8 cellular contexts compared by ENCODE assay signal in the genomic region with DNA sequence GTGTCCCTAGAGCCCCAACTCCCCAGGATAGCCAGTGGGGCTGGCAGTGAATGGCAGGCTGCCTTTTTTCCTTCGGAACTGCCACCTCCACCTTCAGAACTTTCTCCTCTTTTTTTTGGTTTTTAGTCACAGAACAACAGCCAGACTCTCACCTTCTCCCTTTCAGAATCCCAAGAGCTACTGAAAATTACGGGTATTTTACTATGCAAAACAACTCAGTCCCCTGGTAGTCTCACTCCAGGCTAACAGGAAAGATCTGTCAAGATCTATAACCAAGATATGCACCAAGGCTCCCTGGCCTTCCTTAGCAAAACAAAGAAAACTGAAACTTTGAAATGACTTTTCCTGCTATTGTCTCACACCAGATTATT. TPM values are rescaled to one million over a fixed set of nuclear protein-coding genes. Genes with fewer than 3 reads are reported as not detected.
DNase-seq lines count a peak whose midpoint lies in the region; ATAC-seq and TF ChIP-seq lines count a peak whose summit lies in the region.

No MANE protein-coding gene starts in this region.

- H3K79me1 ChIP-seq in mesendoderm (ENCODE audit: low read length), result peaks cover 3% of the 10 kb centered on the region

- peak; percentile 44 for ATAC-seq in GM21723 (IDR thresholded peaks at IDR 0.05; ENCODE audit: unreplicated experiment)
- peak; percentile 4; the same call in 1 of the 2 replicates for ATAC-seq in WTC11
- ATAC-seq in GM21717 (IDR thresholded peaks at IDR 0.05; ENCODE audit: unreplicated experiment), result no peak

- peak overlapping the region; percentile 75 for H2BK120ac ChIP-seq in mesendoderm (ENCODE audit: low read depth, low read length)

- no peaks in the 10 kb centered on the region for H3K79me2 ChIP-seq in mesendoderm (ENCODE audit: control insufficient read depth, insufficient read depth, low read length)

- H3K9me3 ChIP-seq in A673 (ENCODE audit: low read depth, low read length, poor library complexity, severe bottlenecking), result no peaks in the 10 kb centered on the region

- H3K4me2 ChIP-seq in mesendoderm (ENCODE audit: low read length), result peak overlapping the region; percentile 17

- H3K36me3 Mint-ChIP-seq in WTC11, result peaks cover 31% of the 10 kb centered on the region

- no peak for DNase-seq in A673 (ENCODE audit: low spot score)
- DNase-seq in WTC11 (ENCODE audit: low spot score), result no peak
- no peak for DNase-seq in mesendoderm
- no peak for DNase-seq in GM20000 (ENCODE audit: low spot score)
- DNase-seq in NCI-H1694 treated with DMSO at 0.1 percent for 48 hours (lab: John Stamatoyannopoulos, UW), result no peak
- DNase-seq in occipital lobe (lab: John Stamatoyannopoulos, UW), result no peak

- peak overlapping the region; percentile 82 for H3K27ac ChIP-seq in A673 (ENCODE audit: low read depth, low read length, poor library complexity, severe bottlenecking)
- H3K27ac ChIP-seq in mesendoderm (ENCODE audit: low read depth, low read length), result peak overlapping the region; percentile 94

- peak overlapping the region; percentile 59 for H3K9ac ChIP-seq in mesendoderm (ENCODE audit: low read length)

- no peak overlapping the region for H3K23ac ChIP-seq in mesendoderm (ENCODE audit: low read length)

- BruUV-seq in A673 (replicated peaks; lab: Mats Ljungman, UMichigan), result no TSS peak

- no CpG with 5 or more reads among the region's 2 CpGs for WGBS in mesendoderm (ENCODE audit: extremely low coverage, insufficient coverage, low lambda C conversion rate)

- peak overlapping the region; percentile 84 for H3K4ac ChIP-seq in mesendoderm (ENCODE audit: low read depth, low read length)

- H2BK15ac ChIP-seq in mesendoderm (replicated peaks; ENCODE audit: low read depth), result no peak overlapping the region

- H3K27ac Mint-ChIP-seq in WTC11, result peak overlapping the region; percentile 98

- no peaks in the 10 kb centered on the region for H3K27me3 Mint-ChIP-seq in WTC11 (ENCODE audit: low read depth)

- H3K4me1 ChIP-seq in A673 (ENCODE audit: insufficient read depth, low read length, poor library complexity, severe bottlenecking) (peaks cover 28% of the 10 kb centered on the region), mesendoderm (ENCODE audit: control insufficient read depth, low read depth, low read length) (peaks cover 34% of the 10 kb centered on the region)

- peak overlapping the region; percentile 95 for H2BK5ac ChIP-seq in mesendoderm (ENCODE audit: low read length)

- no peak overlapping the region for H4K5ac ChIP-seq in mesendoderm (ENCODE audit: low read length)

- H3K4me3 Mint-ChIP-seq in WTC11, result peak overlapping the region; percentile 62

- peak overlapping the region; percentile 92 for H3K56ac ChIP-seq in mesendoderm (ENCODE audit: low read length)

- CTCF ChIA-PET in A673 (lab: Charles Lee), result interaction anchor here (0.9 to 1.1 kb wide), 3 partner anchors 8 to 141 kb away, joined by 3 read pairs; no protein-coding TSS in a partner anchor
- CTCF ChIA-PET in WTC11 (lab: Charles Lee), result interaction anchor here (0.5 to 2.6 kb wide), 29 partner anchors 10 to 623 kb away, joined by 3 to 19 read pairs (median 5); a partner anchor contains a TSS

- peak overlapping the region; percentile 30 for H3K18ac ChIP-seq in mesendoderm (ENCODE audit: low read length)

- no peaks in the 10 kb centered on the region for H3K27me3 ChIP-seq in A673 (replicated peaks; ENCODE audit: insufficient read depth, low read depth, low read length, poor library complexity)
- no peaks in the 10 kb centered on the region for H3K27me3 ChIP-seq in mesendoderm (ENCODE audit: insufficient read depth, low read length, poor library complexity)

- H3K36me3 ChIP-seq in A673 (ENCODE audit: insufficient read depth, low read length, poor library complexity, severe bottlenecking), result peaks cover 2% of the 10 kb centered on the region
- no peaks in the 10 kb centered on the region for H3K36me3 ChIP-seq in mesendoderm (ENCODE audit: control insufficient read depth, insufficient read depth, low read length)

- peaks cover 60% of the 10 kb centered on the region for H3K4me1 Mint-ChIP-seq in WTC11

- intact Hi-C loops in A673 (cut with micrococcal nuclease; ENCODE audit: unreplicated experiment), result loop anchor here (5.0 kb wide), 2 partner anchors 139 to 214 kb away; no protein-coding TSS in a partner anchor

- TF ChIP-seq CTCF in A673 (conservative IDR thresholded peaks at IDR 0.05; ENCODE audit: low read depth, low read length), result no peak
- TF ChIP-seq CTCF in WTC11 (IDR thresholded peaks at IDR 0.05), result no peak
- TF ChIP-seq CTCF in GM20000 (IDR thresholded peaks at IDR 0.05; ENCODE audit: extremely low read depth, missing control alignments), result no peak

- H3K4me3 ChIP-seq in A673 (ENCODE audit: low read depth, low read length, poor library complexity, severe bottlenecking) (no peak overlapping the region), mesendoderm (ENCODE audit: low read length) (no peak overlapping the region)

- POLR2A ChIA-PET in A673 (lab: Charles Lee; ENCODE audit: low non-redundant PET) (no interaction called here), WTC11 (lab: Charles Lee) (interaction anchor here (0.6 to 1.6 kb wide), 5 partner anchors 10 to 369 kb away, joined by 3 to 6 read pairs (median 3); a partner anchor contains a TSS)

- peak overlapping the region; percentile 46 for H2AK5ac ChIP-seq in mesendoderm (ENCODE audit: low read length)

- H3K9me3 Mint-ChIP-seq in WTC11, result no peaks in the 10 kb centered on the region

- no peak overlapping the region for H4K8ac ChIP-seq in mesendoderm (ENCODE audit: low read depth, low read length)

TF ChIP-seq in WTC11, 78 proteins besides CTCF, POLR2A, EP300 and RAD21:
- TF ChIP-seq, protein P1, sequence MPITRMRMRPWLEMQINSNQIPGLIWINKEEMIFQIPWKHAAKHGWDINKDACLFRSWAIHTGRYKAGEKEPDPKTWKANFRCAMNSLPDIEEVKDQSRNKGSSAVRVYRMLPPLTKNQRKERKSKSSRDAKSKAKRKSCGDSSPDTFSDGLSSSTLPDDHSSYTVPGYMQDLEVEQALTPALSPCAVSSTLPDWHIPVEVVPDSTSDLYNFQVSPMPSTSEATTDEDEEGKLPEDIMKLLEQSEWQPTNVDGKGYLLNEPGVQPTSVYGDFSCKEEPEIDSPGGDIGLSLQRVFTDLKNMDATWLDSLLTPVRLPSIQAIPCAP (CRISPR knock-in tag; IDR thresholded peaks at IDR 0.05), result no peak
- TF ChIP-seq ETV6 (CRISPR knock-in tag; IDR thresholded peaks at IDR 0.05), result 0 out of 2 replicates have a peak, but pooled peaks have one; percentile 25
- TF ChIP-seq, protein P2, sequence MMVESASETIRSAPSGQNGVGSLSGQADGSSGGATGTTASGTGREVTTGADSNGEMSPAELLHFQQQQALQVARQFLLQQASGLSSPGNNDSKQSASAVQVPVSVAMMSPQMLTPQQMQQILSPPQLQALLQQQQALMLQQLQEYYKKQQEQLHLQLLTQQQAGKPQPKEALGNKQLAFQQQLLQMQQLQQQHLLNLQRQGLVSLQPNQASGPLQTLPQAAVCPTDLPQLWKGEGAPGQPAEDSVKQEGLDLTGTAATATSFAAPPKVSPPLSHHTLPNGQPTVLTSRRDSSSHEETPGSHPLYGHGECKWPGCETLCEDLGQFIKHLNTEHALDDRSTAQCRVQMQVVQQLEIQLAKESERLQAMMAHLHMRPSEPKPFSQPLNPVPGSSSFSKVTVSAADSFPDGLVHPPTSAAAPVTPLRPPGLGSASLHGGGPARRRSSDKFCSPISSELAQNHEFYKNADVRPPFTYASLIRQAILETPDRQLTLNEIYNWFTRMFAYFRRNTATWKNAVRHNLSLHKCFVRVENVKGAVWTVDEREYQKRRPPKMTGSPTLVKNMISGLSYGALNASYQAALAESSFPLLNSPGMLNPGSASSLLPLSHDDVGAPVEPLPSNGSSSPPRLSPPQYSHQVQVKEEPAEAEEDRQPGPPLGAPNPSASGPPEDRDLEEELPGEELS (CRISPR knock-in tag; IDR thresholded peaks at IDR 0.05), result 0 out of 2 replicates have a peak, but pooled peaks have one; percentile 10
TF ChIP-seq in WTC11: peak in this region for 2.

RNA-seq across cellular contexts. Expression of a gene that starts 12.5 kb away (rescaled TPM):
- total RNA-seq in A673 (2021) (1.0 TPM in 1 of 2 replicates, not detected in the other), WTC11 (2021) (36.8 to 46.4 TPM (median 38.4 TPM) in 3 replicates), occipital lobe (not detected)
- 23.2 TPM for polyA plus RNA-seq in mesendoderm (2013, experiment 1 of 2)
- 22.0 TPM for polyA plus RNA-seq in mesendoderm (2013, experiment 2 of 2)

RNA-seq across cellular contexts. Expression of a gene that starts 18.9 kb away (rescaled TPM):
- total RNA-seq in A673 (2021) (82.6 and 91.5 TPM in 2 replicates), WTC11 (2021) (32.3 to 44.1 TPM (median 32.4 TPM) in 3 replicates), occipital lobe (14.8 TPM)
- 87.0 TPM for polyA plus RNA-seq in mesendoderm (2013, experiment 1 of 2)
- polyA plus RNA-seq in mesendoderm (2013, experiment 2 of 2), result 84.9 TPM

RNA-seq across cellular contexts. Expression of a gene that starts 52.4 kb away (rescaled TPM):
- total RNA-seq in A673 (2021) (not detected in 2 replicates), WTC11 (2021) (97.6 to 108 TPM (median 100 TPM) in 3 replicates), occipital lobe (not detected)
- 71.7 TPM for polyA plus RNA-seq in mesendoderm (2013, experiment 1 of 2)
- polyA plus RNA-seq in mesendoderm (2013, experiment 2 of 2), result 73.4 TPM

Comparison
In these comparisons a context has a peak if more than half of its experiments do, and no peak if none do; other contexts are left out.
1. RNA of a gene that starts 12.5 kb away (total RNA-seq): 36.8 to 46.4 TPM in WTC11; 1.0 TPM in A673 and not detected in occipital lobe (single experiment); every median in the first group is over 10 times any median in the second.
2. RNA of a gene that starts 52.4 kb away (total RNA-seq): 97.6 to 108 TPM in WTC11; not detected in A673 and not detected in occipital lobe (single experiment); every median in the first group is over 10 times any median in the second.